Comparison of ENCODE assay signal across 16 cellular contexts in the genomic region with DNA sequence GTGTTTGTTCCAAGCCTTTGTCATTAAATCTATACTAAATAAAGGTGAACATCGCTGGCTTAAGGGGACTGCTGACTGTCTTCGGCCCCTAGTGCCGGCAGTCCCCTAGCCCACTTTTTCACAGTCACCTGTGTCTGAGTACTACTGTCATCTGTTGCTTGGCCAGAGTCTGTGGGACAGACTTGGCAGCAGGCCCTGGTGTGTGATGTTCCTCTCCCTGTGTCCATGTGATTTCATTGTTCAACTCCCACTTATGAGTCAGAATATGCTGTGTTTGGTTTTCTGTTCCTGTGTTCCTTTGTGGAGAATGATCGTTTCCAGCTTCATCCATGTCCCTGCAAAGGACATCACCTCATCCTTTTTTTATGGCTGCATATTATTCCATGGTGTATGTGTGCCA.
DNase-seq lines count a peak whose midpoint lies in the region; TF ChIP-seq lines count a peak whose summit lies in the region.
"Had no signal": no experiment of that assay in that cellular context is flagged by ENCODE, and none has a peak within 500 bp of the region (broad histone marks: within the 10 kb centered on the region; RNA-seq: fewer than 3 reads in every experiment).

No MANE protein-coding gene starts in this region.

- no peak overlapping the region for H2AK5ac ChIP-seq in mesendoderm (ENCODE audit: low read length)

- no peaks in the 10 kb centered on the region for H3K36me3 ChIP-seq in mesendoderm (ENCODE audit: control insufficient read depth, insufficient read depth, low read length)
- H3K36me3 ChIP-seq: HAP-1 had no signal

- WGBS in mesendoderm (ENCODE audit: extremely low coverage, insufficient coverage, low lambda C conversion rate), result no CpG with 5 or more reads among the region's 4 CpGs

- no peak overlapping the region for H3K18ac ChIP-seq in mesendoderm (ENCODE audit: low read length)

- no peak overlapping the region for H2BK15ac ChIP-seq in mesendoderm (replicated peaks; ENCODE audit: low read depth)

- H3K9ac ChIP-seq in mesendoderm (ENCODE audit: low read length), result no peak overlapping the region

- peak; percentile 79 for DNase-seq in HT1080 (ENCODE audit: low read depth)
- peak; percentile 55 for DNase-seq in RPMI7951 (ENCODE audit: low read depth)
- peak; percentile 28 for DNase-seq in epithelial cell of esophagus (ENCODE audit: low read depth)
- peak; percentile 7 for DNase-seq in renal cortical epithelial cell (ENCODE audit: low read depth)
- no peak for DNase-seq in mesenteric fat pad (ENCODE audit: low spot score)
- DNase-seq in mesendoderm, result no peak
- no peak for DNase-seq in activated CD8-positive, alpha-beta memory T cell treated with anti-CD3 and anti-CD28 coated beads, Interleukin-2, amount 50 U/mL, for 48 hours
- DNase-seq: Caco-2, DMS79, KG1, NCI-H1048, NCI-H1436 treated with DMSO at 0.1 percent for 48 hours, NCI-H2029 treated with DMSO at 0.1 percent for 48 hours, NCI-H2171 treated with DMSO at 0.1 percent for 48 hours, NCI-H748 treated with DMSO at 0.1 percent for 48 hours had no signal

- no peak overlapping the region for H3K4ac ChIP-seq in mesendoderm (ENCODE audit: low read depth, low read length)

- no peak overlapping the region for H4K5ac ChIP-seq in mesendoderm (ENCODE audit: low read length)

- no peak overlapping the region for H3K27ac ChIP-seq in mesendoderm (ENCODE audit: low read depth, low read length)

- no peaks in the 10 kb centered on the region for H3K79me2 ChIP-seq in mesendoderm (ENCODE audit: control insufficient read depth, insufficient read depth, low read length)

- no peak overlapping the region for H3K23ac ChIP-seq in mesendoderm (ENCODE audit: low read length)

- no peak overlapping the region for H2BK120ac ChIP-seq in mesendoderm (ENCODE audit: low read depth, low read length)

- H3K4me3 ChIP-seq in epithelial cell of esophagus (ENCODE audit: low read length) (no peak overlapping the region), mesendoderm (ENCODE audit: low read length) (no peak overlapping the region)
- H3K4me3 ChIP-seq: HAP-1 had no signal

- H3K4me1 ChIP-seq in mesendoderm (ENCODE audit: control insufficient read depth, low read depth, low read length), result no peaks in the 10 kb centered on the region
- H3K4me1 ChIP-seq: Caco-2, HAP-1 had no signal

- no peak overlapping the region for H4K8ac ChIP-seq in mesendoderm (ENCODE audit: low read depth, low read length)

- H3K56ac ChIP-seq in mesendoderm (ENCODE audit: low read length), result no peak overlapping the region

- H3K79me1 ChIP-seq in mesendoderm (ENCODE audit: low read length), result no peaks in the 10 kb centered on the region

- no peaks in the 10 kb centered on the region for H3K27me3 ChIP-seq in mesendoderm (ENCODE audit: insufficient read depth, low read length, poor library complexity)

- H3K4me2 ChIP-seq in mesendoderm (ENCODE audit: low read length), result no peak overlapping the region

- H2BK5ac ChIP-seq in mesendoderm (ENCODE audit: low read length), result no peak overlapping the region

- no peak for TF ChIP-seq CTCF in epithelial cell of esophagus (IDR thresholded peaks at IDR 0.05; ENCODE audit: insufficient read depth, low read depth, low read length, missing control alignments)

Comparison
In these comparisons a context has a peak if more than half of its experiments do, and no peak if none do; other contexts are left out.
1. DNase-seq: peak in HT1080 (single experiment), RPMI7951 (single experiment), epithelial cell of esophagus (single experiment) and renal cortical epithelial cell (single experiment); none in mesenteric fat pad (single experiment), mesendoderm (single experiment) and activated CD8-positive, alpha-beta memory T cell treated with anti-CD3 and anti-CD28 coated beads, Interleukin-2, amount 50 U/mL, for 48 hours (single experiment).